18 cellular contexts compared by ENCODE assay signal in the genomic region with DNA sequence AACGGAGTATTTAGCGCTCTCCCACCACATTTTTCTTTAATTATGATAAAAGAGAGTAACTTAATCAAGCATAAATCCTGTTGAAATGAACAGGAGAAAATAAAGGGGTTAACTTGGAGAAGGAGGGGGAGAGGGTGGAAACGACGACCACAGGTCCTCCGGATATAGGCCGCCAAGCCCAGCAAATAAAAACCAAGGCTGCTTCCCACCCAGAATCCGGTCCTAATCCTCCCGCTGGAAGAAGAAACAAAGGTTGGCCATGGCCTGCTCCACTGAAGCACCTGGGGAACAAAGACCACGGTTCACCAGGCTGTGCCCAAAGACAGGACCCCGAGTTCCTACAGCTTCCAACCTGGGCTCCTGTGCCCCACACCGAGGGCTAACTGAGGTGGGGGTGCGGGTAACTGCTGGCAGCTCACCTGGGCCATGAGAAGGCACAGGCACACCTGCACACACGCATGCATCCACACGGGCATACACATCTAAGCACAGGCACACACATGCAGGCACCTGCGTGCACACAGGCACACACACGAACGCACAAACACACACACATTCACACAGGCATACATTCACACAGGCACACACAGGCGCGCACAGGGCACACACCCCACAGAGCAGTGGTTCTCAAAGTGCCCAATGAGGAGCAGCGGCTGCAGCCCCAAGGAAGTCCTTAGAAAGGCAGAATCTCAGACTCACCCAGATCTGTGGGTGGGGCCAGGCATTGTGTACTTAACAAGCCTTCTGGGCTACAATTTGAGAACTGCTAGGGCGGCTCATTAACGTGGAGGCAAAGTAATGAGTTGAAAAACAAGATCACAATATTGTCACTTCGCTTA.
DNase-seq lines count a peak whose midpoint lies in the region; ATAC-seq and TF ChIP-seq lines count a peak whose summit lies in the region.
"Had no signal": no experiment of that assay in that cellular context is flagged by ENCODE, and none has a peak within 500 bp of the region (broad histone marks: within the 10 kb centered on the region; RNA-seq: fewer than 3 reads in every experiment).

No MANE protein-coding gene starts in this region.

- H3K27ac ChIP-seq in HUES48 (ENCODE audit: low read depth, low read length) (peak overlapping the region; percentile 76), mesenchymal stem cell (ENCODE audit: low read length, poor library complexity, severe bottlenecking) (peak overlapping the region; percentile 69), Karpas-422 (ENCODE audit: low read length) (no peak overlapping the region)
- H3K27ac ChIP-seq: left lung had no signal

- H3K27me3 ChIP-seq in HUES48 (ENCODE audit: control insufficient read depth, insufficient read depth, low read length) (no peaks in the 10 kb centered on the region), mesenchymal stem cell (ENCODE audit: control insufficient read depth in 1 of 2, insufficient read depth in 1 of 2, low read length in 2 of 2) (no peaks in the 10 kb centered on the region), Karpas-422 (ENCODE audit: low read length) (no peaks in the 10 kb centered on the region)
- H3K27me3 ChIP-seq: left lung, right atrium auricular region had no signal

- H3K9me2 ChIP-seq in Karpas-422 (replicated peaks; ENCODE audit: insufficient read depth, low read length): no peaks in the 10 kb centered on the region

- H2AFZ ChIP-seq in mesenchymal stem cell (ENCODE audit: low read depth, low read length): no peak overlapping the region
- H2AFZ ChIP-seq in Karpas-422 (ENCODE audit: low read length): no peak overlapping the region

- intact Hi-C loops in sciatic nerve (cut with DNase I): no loop called here

- no peak overlapping the region for H3K23ac ChIP-seq in mesenchymal stem cell (ENCODE audit: low read length in 2 of 2)

- peaks cover 25% of the 10 kb centered on the region for H3K36me3 Mint-ChIP-seq in WTC11

- no peaks in the 10 kb centered on the region for H3K27me3 Mint-ChIP-seq in WTC11 (ENCODE audit: low read depth)

- H3K79me1 ChIP-seq in mesenchymal stem cell (replicated peaks; ENCODE audit: low read length, poor library complexity, severe bottlenecking): peaks cover 40% of the 10 kb centered on the region

- peak overlapping the region in 1 of 2 experiments; percentile 24 for H3K4ac ChIP-seq in mesenchymal stem cell (ENCODE audit: low read depth in 1 of 2, low read length in 2 of 2)

- H2BK12ac ChIP-seq in mesenchymal stem cell (ENCODE audit: low read length in 2 of 2): no peak overlapping the region

- peaks cover 20% of the 10 kb centered on the region for H3K9me3 Mint-ChIP-seq in WTC11

- H3K4me3 Mint-ChIP-seq in WTC11: no peak overlapping the region
- H3K4me3 Mint-ChIP-seq: naive thymus-derived CD8-positive, alpha-beta T cell had no signal

- peak overlapping the region; percentile 41 for H4K91ac ChIP-seq in mesenchymal stem cell (ENCODE audit: low read length)

- H2BK15ac ChIP-seq in mesenchymal stem cell (ENCODE audit: low read depth, poor library complexity, severe bottlenecking): no peak overlapping the region

- POLR2A ChIA-PET in WTC11 (lab: Charles Lee): interaction anchor here (0.6 kb wide), 1 partner anchor 981 kb away, joined by 3 read pairs; no protein-coding TSS in a partner anchor

- DNase-seq in WTC11 (ENCODE audit: low spot score) (peak; percentile 28), mesenchymal stem cell (no peak), sciatic nerve (ENCODE audit: low spot score) (no peak), Karpas-422 (no peak)
- DNase-seq: activated CD4-positive, alpha-beta T cell treated with anti-CD3 and anti-CD28 coated beads for 1 hour; activated CD8-positive, alpha-beta memory T cell treated with anti-CD3 and anti-CD28 coated beads, Interleukin-2, amount 50 U/mL, for 4 hours; activated naive CD4-positive, alpha-beta T cell; C1 segment of cervical spinal cord; DMS79; hippocampal formation; left lung; naive thymus-derived CD8-positive, alpha-beta T cell; Right ventricle myocardium superior; stimulated activated CD4-positive, alpha-beta T cell treated with anti-CD3 and anti-CD28 coated beads, Interleukin-2, amount 100 ng/mL, for 24 hours had no signal

- H3K4me3 ChIP-seq in HUES48 (ENCODE audit: low read depth, low read length) (no peak overlapping the region), mesenchymal stem cell (ENCODE audit: insufficient read depth in 1 of 2, low read depth in 1 of 2, low read length in 2 of 2) (no peak overlapping the region), Karpas-422 (ENCODE audit: low read length) (no peak overlapping the region)
- H3K4me3 ChIP-seq: left lung, right atrium auricular region had no signal

- peak overlapping the region in 1 of 2 experiments; percentile 28 for H3K18ac ChIP-seq in mesenchymal stem cell (ENCODE audit: low read depth in 1 of 2, low read length in 2 of 2)

- H3K4me2 ChIP-seq in mesenchymal stem cell (ENCODE audit: low read length, poor library complexity, severe bottlenecking) (no peak overlapping the region), Karpas-422 (ENCODE audit: low read depth, low read length, poor library complexity, severe bottlenecking) (no peak overlapping the region)

- peak overlapping the region in 1 of 2 experiments; percentile 1 for H3K14ac ChIP-seq in mesenchymal stem cell (ENCODE audit: low read length in 2 of 2)

- H3K36me3 ChIP-seq in HUES48 (ENCODE audit: control insufficient read depth, insufficient read depth, low read length) (no peaks in the 10 kb centered on the region), mesenchymal stem cell (ENCODE audit: control insufficient read depth in 1 of 2, insufficient read depth in 2 of 2, low read depth in 1 of 2, low read length in 2 of 2) (peaks cover 0 to 15% of the 10 kb centered on the region in 2 experiments), Karpas-422 (ENCODE audit: insufficient read depth, low read length) (no peaks in the 10 kb centered on the region)
- H3K36me3 ChIP-seq: left lung, right atrium auricular region had no signal

- ATAC-seq in WTC11 (peak; percentile 59), sciatic nerve (peak; percentile 40), HG02840 (IDR thresholded peaks at IDR 0.05; ENCODE audit: low FRiP score, unreplicated experiment) (no peak), HG03460 (IDR thresholded peaks at IDR 0.05; ENCODE audit: unreplicated experiment) (no peak)
- ATAC-seq: left lung; naive thymus-derived CD8-positive, alpha-beta T cell had no signal

- no peak for TF ChIP-seq CTCF in WTC11 (IDR thresholded peaks at IDR 0.05)

- H3K27ac Mint-ChIP-seq in WTC11: peak overlapping the region; percentile 81
- H3K27ac Mint-ChIP-seq: naive thymus-derived CD8-positive, alpha-beta T cell had no signal

- no peak overlapping the region for H2BK120ac ChIP-seq in mesenchymal stem cell (ENCODE audit: low read depth, low read length)

- no peak overlapping the region for H2AK5ac ChIP-seq in mesenchymal stem cell (ENCODE audit: low read length, severe bottlenecking)

- peaks cover 52% of the 10 kb centered on the region for H3K4me1 Mint-ChIP-seq in WTC11
- H3K4me1 Mint-ChIP-seq: naive thymus-derived CD8-positive, alpha-beta T cell had no signal

- H3K9me3 ChIP-seq in HUES48 (ENCODE audit: control insufficient read depth, insufficient read depth, low read length) (no peaks in the 10 kb centered on the region), mesenchymal stem cell (ENCODE audit: control insufficient read depth, low read length) (no peaks in the 10 kb centered on the region), Karpas-422 (ENCODE audit: low read length) (no peaks in the 10 kb centered on the region)
- H3K9me3 ChIP-seq: left lung, right atrium auricular region had no signal

- H4K8ac ChIP-seq in mesenchymal stem cell (ENCODE audit: low read length): peak overlapping the region; percentile 74

- no peak overlapping the region for H3K9ac ChIP-seq in HUES48 (ENCODE audit: low read depth, low read length)
- no peak overlapping the region for H3K9ac ChIP-seq in mesenchymal stem cell (ENCODE audit: low read length)
- H3K9ac ChIP-seq in Karpas-422 (ENCODE audit: low read length): no peak overlapping the region

- peaks cover 23% of the 10 kb centered on the region for H3K4me1 ChIP-seq in HUES48 (ENCODE audit: control insufficient read depth, insufficient read depth, low read length)
- peaks cover 33% of the 10 kb centered on the region for H3K4me1 ChIP-seq in mesenchymal stem cell (ENCODE audit: control insufficient read depth, insufficient read depth, low read depth, low read length)
- H3K4me1 ChIP-seq in Karpas-422 (ENCODE audit: low read length): no peaks in the 10 kb centered on the region
- H3K4me1 ChIP-seq: left lung had no signal

- H2BK5ac ChIP-seq in mesenchymal stem cell (ENCODE audit: low read depth, low read length, poor library complexity, severe bottlenecking): no peak overlapping the region

- no peaks in the 10 kb centered on the region for H4K20me1 ChIP-seq in Karpas-422 (ENCODE audit: insufficient read depth, low read depth, low read length)

- no peaks in the 10 kb centered on the region for H3K79me2 ChIP-seq in Karpas-422 (ENCODE audit: low read length)

- WGBS in mesenchymal stem cell: 71% methylated on average over 19 of the region's 23 CpGs

- CTCF ChIA-PET in WTC11 (lab: Charles Lee): interaction anchor here (0.6 to 2.2 kb wide), 4 partner anchors 11 to 100 kb away, joined by 3 to 12 read pairs (median 4); partner anchors contain the start of gene ROR2

TF ChIP-seq in WTC11, 78 proteins besides CTCF, POLR2A, EP300 and RAD21 (continues in another document):
- TF ChIP-seq, protein P1, sequence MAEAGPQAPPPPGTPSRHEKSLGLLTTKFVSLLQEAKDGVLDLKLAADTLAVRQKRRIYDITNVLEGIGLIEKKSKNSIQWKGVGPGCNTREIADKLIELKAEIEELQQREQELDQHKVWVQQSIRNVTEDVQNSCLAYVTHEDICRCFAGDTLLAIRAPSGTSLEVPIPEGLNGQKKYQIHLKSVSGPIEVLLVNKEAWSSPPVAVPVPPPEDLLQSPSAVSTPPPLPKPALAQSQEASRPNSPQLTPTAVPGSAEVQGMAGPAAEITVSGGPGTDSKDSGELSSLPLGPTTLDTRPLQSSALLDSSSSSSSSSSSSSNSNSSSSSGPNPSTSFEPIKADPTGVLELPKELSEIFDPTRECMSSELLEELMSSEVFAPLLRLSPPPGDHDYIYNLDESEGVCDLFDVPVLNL (CRISPR knock-in tag; IDR thresholded peaks at IDR 0.05; ENCODE audit: borderline replicate concordance, low read depth): no peak

Comparison
In these comparisons a context has a peak if more than half of its experiments do, and no peak if none do; other contexts are left out.
1. ATAC-seq: peak in WTC11 (single experiment) and sciatic nerve (single experiment); none in HG02840 (single experiment) and HG03460 (single experiment).